In the genomic region with DNA sequence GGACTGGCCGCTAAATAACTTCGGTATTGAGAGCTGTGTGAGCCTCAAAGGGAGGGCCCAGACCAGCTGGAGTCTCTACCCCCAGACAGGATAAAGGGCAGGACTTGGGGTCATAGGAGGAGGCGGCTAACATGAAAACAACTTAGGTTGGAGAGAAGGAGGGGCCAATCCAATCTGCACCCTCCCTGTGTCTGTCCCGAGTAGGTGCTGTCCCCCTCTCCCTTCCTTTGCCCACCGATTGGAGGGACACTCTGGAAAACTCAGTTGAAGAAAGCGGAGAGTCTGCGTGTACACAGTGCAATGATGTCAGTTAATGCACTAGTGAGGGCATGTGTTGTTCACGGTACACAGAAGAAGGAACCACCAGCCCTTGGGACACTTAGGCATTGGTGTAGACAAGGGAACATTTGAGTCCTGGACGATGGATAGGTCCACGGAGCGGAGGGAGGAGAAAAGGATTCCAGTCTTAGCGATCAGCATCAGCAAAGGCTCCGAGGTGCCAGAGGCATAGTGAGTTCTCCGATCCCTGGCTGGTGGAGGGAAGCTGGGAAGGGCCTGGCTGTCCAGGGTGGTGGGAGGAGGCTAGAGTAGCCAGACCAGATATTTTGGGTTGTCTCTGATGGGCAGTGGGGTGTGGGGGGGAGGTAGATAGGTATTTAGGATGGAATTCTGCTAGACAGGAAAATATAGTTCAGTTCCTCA, we compare ENCODE assay signal across 1 cellular context.
TF ChIP-seq lines count a peak whose summit lies in the region.

No MANE protein-coding gene starts in this region.

TF ChIP-seq in HepG2, 621 proteins besides CTCF, POLR2A, EP300 and RAD21 (continues in another document):
- TF ChIP-seq RORA (CRISPR knock-in tag; IDR thresholded peaks at IDR 0.05): no peak
- TF ChIP-seq ZSCAN31 (CRISPR knock-in tag; IDR thresholded peaks at IDR 0.05; ENCODE audit: low read depth): no peak
- no peak for TF ChIP-seq DNMT3B (CRISPR knock-in tag; conservative IDR thresholded peaks at IDR 0.05)
- 0 out of 2 replicates have a peak, but pooled peaks have one; percentile 29 for TF ChIP-seq ARNTL (CRISPR knock-in tag; IDR thresholded peaks at IDR 0.05)
- TF ChIP-seq ZNF724P (CRISPR knock-in tag; IDR thresholded peaks at IDR 0.05; ENCODE audit: borderline replicate concordance): peak; percentile 68; the same call in 1 of the 2 replicates
- TF ChIP-seq MIXL1 (CRISPR knock-in tag; IDR thresholded peaks at IDR 0.05): no peak; the same call in 1 of the 2 replicates
- no peak for TF ChIP-seq U2AF1 (optimal IDR thresholded peaks at IDR 0.05; ENCODE audit: low read depth, low read length)
- no peak for TF ChIP-seq MYNN (CRISPR knock-in tag; IDR thresholded peaks at IDR 0.05; ENCODE audit: low read depth)
- TF ChIP-seq, protein P1, sequence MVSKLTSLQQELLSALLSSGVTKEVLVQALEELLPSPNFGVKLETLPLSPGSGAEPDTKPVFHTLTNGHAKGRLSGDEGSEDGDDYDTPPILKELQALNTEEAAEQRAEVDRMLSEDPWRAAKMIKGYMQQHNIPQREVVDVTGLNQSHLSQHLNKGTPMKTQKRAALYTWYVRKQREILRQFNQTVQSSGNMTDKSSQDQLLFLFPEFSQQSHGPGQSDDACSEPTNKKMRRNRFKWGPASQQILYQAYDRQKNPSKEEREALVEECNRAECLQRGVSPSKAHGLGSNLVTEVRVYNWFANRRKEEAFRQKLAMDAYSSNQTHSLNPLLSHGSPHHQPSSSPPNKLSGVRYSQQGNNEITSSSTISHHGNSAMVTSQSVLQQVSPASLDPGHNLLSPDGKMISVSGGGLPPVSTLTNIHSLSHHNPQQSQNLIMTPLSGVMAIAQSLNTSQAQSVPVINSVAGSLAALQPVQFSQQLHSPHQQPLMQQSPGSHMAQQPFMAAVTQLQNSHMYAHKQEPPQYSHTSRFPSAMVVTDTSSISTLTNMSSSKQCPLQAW (CRISPR knock-in tag; IDR thresholded peaks at IDR 0.05): peak; percentile 78; the same call in 1 of the 2 replicates
- TF ChIP-seq ZMYM4 (CRISPR knock-in tag; IDR thresholded peaks at IDR 0.05): 0 out of 2 replicates have a peak, but pooled peaks have one; percentile 21
- TF ChIP-seq SSRP1 (CRISPR knock-in tag; IDR thresholded peaks at IDR 0.05): no peak
- no peak for TF ChIP-seq GPN1 (CRISPR knock-in tag; IDR thresholded peaks at IDR 0.05; ENCODE audit: borderline replicate concordance)
- TF ChIP-seq NR2F2 (IDR thresholded peaks at IDR 0.05; ENCODE audit: borderline replicate concordance, low read depth): no peak
- TF ChIP-seq, protein P2, sequence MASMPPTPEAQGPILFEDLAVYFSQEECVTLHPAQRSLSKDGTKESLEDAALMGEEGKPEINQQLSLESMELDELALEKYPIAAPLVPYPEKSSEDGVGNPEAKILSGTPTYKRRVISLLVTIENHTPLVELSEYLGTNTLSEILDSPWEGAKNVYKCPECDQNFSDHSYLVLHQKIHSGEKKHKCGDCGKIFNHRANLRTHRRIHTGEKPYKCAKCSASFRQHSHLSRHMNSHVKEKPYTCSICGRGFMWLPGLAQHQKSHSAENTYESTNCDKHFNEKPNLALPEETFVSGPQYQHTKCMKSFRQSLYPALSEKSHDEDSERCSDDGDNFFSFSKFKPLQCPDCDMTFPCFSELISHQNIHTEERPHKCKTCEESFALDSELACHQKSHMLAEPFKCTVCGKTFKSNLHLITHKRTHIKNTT (CRISPR knock-in tag; IDR thresholded peaks at IDR 0.05): no peak
- no peak for TF ChIP-seq FIP1L1 (IDR thresholded peaks at IDR 0.05; ENCODE audit: borderline replicate concordance, insufficient read depth, low read depth, low read length)
- TF ChIP-seq, protein P3, sequence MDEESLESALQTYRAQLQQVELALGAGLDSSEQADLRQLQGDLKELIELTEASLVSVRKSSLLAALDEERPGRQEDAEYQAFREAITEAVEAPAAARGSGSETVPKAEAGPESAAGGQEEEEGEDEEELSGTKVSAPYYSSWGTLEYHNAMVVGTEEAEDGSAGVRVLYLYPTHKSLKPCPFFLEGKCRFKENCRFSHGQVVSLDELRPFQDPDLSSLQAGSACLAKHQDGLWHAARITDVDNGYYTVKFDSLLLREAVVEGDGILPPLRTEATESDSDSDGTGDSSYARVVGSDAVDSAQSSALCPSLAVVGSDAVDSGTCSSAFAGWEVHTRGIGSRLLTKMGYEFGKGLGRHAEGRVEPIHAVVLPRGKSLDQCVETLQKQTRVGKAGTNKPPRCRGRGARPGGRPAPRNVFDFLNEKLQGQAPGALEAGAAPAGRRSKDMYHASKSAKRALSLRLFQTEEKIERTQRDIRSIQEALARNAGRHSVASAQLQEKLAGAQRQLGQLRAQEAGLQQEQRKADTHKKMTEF (CRISPR knock-in tag; IDR thresholded peaks at IDR 0.05): no peak
- no peak for TF ChIP-seq DR1 (CRISPR knock-in tag; IDR thresholded peaks at IDR 0.05)
- no peak for TF ChIP-seq SP140L (CRISPR knock-in tag; IDR thresholded peaks at IDR 0.05; ENCODE audit: borderline replicate concordance)
- TF ChIP-seq NR3C1 (CRISPR knock-in tag; IDR thresholded peaks at IDR 0.05): no peak
- no peak for TF ChIP-seq ZNF337 (CRISPR knock-in tag; IDR thresholded peaks at IDR 0.05; ENCODE audit: borderline replicate concordance, low read depth)
- TF ChIP-seq, protein P4, sequence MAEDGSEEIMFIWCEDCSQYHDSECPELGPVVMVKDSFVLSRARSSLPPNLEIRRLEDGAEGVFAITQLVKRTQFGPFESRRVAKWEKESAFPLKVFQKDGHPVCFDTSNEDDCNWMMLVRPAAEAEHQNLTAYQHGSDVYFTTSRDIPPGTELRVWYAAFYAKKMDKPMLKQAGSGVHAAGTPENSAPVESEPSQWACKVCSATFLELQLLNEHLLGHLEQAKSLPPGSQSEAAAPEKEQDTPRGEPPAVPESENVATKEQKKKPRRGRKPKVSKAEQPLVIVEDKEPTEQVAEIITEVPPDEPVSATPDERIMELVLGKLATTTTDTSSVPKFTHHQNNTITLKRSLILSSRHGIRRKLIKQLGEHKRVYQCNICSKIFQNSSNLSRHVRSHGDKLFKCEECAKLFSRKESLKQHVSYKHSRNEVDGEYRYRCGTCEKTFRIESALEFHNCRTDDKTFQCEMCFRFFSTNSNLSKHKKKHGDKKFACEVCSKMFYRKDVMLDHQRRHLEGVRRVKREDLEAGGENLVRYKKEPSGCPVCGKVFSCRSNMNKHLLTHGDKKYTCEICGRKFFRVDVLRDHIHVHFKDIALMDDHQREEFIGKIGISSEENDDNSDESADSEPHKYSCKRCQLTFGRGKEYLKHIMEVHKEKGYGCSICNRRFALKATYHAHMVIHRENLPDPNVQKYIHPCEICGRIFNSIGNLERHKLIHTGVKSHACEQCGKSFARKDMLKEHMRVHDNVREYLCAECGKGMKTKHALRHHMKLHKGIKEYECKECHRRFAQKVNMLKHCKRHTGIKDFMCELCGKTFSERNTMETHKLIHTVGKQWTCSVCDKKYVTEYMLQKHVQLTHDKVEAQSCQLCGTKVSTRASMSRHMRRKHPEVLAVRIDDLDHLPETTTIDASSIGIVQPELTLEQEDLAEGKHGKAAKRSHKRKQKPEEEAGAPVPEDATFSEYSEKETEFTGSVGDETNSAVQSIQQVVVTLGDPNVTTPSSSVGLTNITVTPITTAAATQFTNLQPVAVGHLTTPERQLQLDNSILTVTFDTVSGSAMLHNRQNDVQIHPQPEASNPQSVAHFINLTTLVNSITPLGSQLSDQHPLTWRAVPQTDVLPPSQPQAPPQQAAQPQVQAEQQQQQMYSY (CRISPR knock-in tag; IDR thresholded peaks at IDR 0.05): 0 out of 2 replicates have a peak, but pooled peaks have one; percentile 30
- no peak for TF ChIP-seq ZFP36L1 (CRISPR knock-in tag; IDR thresholded peaks at IDR 0.05)
- no peak for TF ChIP-seq SCMH1 (CRISPR knock-in tag; IDR thresholded peaks at IDR 0.05; ENCODE audit: borderline replicate concordance)
- no peak; a peak in 1 of 4 replicates for TF ChIP-seq KLF16 (CRISPR knock-in tag; IDR thresholded peaks at IDR 0.05)
- TF ChIP-seq, protein P5, sequence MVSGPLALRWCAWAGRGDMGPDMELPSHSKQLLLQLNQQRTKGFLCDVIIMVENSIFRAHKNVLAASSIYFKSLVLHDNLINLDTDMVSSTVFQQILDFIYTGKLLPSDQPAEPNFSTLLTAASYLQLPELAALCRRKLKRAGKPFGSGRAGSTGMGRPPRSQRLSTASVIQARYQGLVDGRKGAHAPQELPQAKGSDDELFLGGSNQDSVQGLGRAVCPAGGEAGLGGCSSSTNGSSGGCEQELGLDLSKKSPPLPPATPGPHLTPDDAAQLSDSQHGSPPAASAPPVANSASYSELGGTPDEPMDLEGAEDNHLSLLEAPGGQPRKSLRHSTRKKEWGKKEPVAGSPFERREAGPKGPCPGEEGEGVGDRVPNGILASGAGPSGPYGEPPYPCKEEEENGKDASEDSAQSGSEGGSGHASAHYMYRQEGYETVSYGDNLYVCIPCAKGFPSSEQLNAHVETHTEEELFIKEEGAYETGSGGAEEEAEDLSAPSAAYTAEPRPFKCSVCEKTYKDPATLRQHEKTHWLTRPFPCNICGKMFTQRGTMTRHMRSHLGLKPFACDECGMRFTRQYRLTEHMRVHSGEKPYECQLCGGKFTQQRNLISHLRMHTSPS (CRISPR knock-in tag; IDR thresholded peaks at IDR 0.05; ENCODE audit: low read depth): no peak; the same call in 1 of the 2 replicates
- TF ChIP-seq, protein P6, sequence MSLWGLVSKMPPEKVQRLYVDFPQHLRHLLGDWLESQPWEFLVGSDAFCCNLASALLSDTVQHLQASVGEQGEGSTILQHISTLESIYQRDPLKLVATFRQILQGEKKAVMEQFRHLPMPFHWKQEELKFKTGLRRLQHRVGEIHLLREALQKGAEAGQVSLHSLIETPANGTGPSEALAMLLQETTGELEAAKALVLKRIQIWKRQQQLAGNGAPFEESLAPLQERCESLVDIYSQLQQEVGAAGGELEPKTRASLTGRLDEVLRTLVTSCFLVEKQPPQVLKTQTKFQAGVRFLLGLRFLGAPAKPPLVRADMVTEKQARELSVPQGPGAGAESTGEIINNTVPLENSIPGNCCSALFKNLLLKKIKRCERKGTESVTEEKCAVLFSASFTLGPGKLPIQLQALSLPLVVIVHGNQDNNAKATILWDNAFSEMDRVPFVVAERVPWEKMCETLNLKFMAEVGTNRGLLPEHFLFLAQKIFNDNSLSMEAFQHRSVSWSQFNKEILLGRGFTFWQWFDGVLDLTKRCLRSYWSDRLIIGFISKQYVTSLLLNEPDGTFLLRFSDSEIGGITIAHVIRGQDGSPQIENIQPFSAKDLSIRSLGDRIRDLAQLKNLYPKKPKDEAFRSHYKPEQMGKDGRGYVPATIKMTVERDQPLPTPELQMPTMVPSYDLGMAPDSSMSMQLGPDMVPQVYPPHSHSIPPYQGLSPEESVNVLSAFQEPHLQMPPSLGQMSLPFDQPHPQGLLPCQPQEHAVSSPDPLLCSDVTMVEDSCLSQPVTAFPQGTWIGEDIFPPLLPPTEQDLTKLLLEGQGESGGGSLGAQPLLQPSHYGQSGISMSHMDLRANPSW (CRISPR knock-in tag; IDR thresholded peaks at IDR 0.05; ENCODE audit: borderline replicate concordance): no peak
- TF ChIP-seq, protein P7, sequence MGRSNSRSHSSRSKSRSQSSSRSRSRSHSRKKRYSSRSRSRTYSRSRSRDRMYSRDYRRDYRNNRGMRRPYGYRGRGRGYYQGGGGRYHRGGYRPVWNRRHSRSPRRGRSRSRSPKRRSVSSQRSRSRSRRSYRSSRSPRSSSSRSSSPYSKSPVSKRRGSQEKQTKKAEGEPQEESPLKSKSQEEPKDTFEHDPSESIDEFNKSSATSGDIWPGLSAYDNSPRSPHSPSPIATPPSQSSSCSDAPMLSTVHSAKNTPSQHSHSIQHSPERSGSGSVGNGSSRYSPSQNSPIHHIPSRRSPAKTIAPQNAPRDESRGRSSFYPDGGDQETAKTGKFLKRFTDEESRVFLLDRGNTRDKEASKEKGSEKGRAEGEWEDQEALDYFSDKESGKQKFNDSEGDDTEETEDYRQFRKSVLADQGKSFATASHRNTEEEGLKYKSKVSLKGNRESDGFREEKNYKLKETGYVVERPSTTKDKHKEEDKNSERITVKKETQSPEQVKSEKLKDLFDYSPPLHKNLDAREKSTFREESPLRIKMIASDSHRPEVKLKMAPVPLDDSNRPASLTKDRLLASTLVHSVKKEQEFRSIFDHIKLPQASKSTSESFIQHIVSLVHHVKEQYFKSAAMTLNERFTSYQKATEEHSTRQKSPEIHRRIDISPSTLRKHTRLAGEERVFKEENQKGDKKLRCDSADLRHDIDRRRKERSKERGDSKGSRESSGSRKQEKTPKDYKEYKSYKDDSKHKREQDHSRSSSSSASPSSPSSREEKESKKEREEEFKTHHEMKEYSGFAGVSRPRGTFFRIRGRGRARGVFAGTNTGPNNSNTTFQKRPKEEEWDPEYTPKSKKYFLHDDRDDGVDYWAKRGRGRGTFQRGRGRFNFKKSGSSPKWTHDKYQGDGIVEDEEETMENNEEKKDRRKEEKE (IDR thresholded peaks at IDR 0.05): no peak
- TF ChIP-seq KMT2A (CRISPR knock-in tag; IDR thresholded peaks at IDR 0.05): no peak
- TF ChIP-seq SOX13 (IDR thresholded peaks at IDR 0.05): no peak
- no peak; a peak in 1 of 4 replicates for TF ChIP-seq SOX13 (CRISPR knock-in tag; conservative IDR thresholded peaks at IDR 0.05 in 1 of 2, IDR thresholded peaks at IDR 0.05 in 1 of 2)
- TF ChIP-seq NCOA1 (CRISPR knock-in tag; IDR thresholded peaks at IDR 0.05): no peak
- TF ChIP-seq RBAK (CRISPR knock-in tag; IDR thresholded peaks at IDR 0.05): no peak
- TF ChIP-seq, protein P8, sequence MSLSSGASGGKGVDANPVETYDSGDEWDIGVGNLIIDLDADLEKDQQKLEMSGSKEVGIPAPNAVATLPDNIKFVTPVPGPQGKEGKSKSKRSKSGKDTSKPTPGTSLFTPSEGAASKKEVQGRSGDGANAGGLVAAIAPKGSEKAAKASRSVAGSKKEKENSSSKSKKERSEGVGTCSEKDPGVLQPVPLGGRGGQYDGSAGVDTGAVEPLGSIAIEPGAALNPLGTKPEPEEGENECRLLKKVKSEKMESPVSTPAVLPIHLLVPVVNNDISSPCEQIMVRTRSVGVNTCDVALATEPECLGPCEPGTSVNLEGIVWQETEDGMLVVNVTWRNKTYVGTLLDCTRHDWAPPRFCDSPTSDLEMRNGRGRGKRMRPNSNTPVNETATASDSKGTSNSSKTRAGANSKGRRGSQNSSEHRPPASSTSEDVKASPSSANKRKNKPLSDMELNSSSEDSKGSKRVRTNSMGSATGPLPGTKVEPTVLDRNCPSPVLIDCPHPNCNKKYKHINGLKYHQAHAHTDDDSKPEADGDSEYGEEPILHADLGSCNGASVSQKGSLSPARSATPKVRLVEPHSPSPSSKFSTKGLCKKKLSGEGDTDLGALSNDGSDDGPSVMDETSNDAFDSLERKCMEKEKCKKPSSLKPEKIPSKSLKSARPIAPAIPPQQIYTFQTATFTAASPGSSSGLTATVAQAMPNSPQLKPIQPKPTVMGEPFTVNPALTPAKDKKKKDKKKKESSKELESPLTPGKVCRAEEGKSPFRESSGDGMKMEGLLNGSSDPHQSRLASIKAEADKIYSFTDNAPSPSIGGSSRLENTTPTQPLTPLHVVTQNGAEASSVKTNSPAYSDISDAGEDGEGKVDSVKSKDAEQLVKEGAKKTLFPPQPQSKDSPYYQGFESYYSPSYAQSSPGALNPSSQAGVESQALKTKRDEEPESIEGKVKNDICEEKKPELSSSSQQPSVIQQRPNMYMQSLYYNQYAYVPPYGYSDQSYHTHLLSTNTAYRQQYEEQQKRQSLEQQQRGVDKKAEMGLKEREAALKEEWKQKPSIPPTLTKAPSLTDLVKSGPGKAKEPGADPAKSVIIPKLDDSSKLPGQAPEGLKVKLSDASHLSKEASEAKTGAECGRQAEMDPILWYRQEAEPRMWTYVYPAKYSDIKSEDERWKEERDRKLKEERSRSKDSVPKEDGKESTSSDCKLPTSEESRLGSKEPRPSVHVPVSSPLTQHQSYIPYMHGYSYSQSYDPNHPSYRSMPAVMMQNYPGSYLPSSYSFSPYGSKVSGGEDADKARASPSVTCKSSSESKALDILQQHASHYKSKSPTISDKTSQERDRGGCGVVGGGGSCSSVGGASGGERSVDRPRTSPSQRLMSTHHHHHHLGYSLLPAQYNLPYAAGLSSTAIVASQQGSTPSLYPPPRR (CRISPR knock-in tag; IDR thresholded peaks at IDR 0.05; ENCODE audit: borderline replicate concordance): peak; percentile 69
